In genomic region chr10:5623081-5623748, GRCh38 we compare ENCODE assay signal across 8 cellular contexts. TPM values are rescaled to one million over a fixed set of nuclear protein-coding genes. Genes with fewer than 3 reads are reported as not detected.
DNase-seq lines count a peak whose midpoint lies in the region; ATAC-seq and TF ChIP-seq lines count a peak whose summit lies in the region.

No MANE protein-coding gene starts in this region.

- no peaks in the 10 kb centered on the region for H3K27me3 ChIP-seq in right atrium auricular region

- peaks cover 0 to 19% of the 10 kb centered on the region in 2 donors for H3K4me1 ChIP-seq in right atrium auricular region

- H3K9me3 Mint-ChIP-seq in T-helper 2 cell treated with Interferon-gamma antibody and Interleukin-4, amounts not matched to agents 5 μg/mL and 100 μg/mL, for 36 hours = no peaks in the 10 kb centered on the region

- DNase-seq in NCI-H1417 (lab: John Stamatoyannopoulos, UW) (peak; percentile 45 to 80 (median 71)), NCI-H1417 treated with DMSO at 0.1 percent for 48 hours (lab: John Stamatoyannopoulos, UW) (no peak), NCI-H1092 (lab: John Stamatoyannopoulos, UW) (peak; percentile 48), amygdala (lab: John Stamatoyannopoulos, UW) (peak in 53 of 56 donors; percentile 8 to 81 (median 47)), right atrium auricular region (ENCODE audit: low spot score) (peak; percentile 81), retinal pigment epithelial cell (ENCODE audit: low read depth) (no peak)
- DNase-seq in T-helper 2 cell treated with Interferon-gamma antibody and Interleukin-4, amounts not matched to agents 5 μg/mL and 100 μg/mL, for 36 hours (ENCODE audit: low spot score) = peak; percentile 74

- TF ChIP-seq CTCF in right atrium auricular region (IDR thresholded peaks at IDR 0.05) (peak; percentile 69 to 95), retinal pigment epithelial cell (conservative IDR thresholded peaks at IDR 0.05; ENCODE audit: low read depth, low read length) (peak; percentile 87)

- H3K4me1 Mint-ChIP-seq in T-helper 2 cell treated with Interferon-gamma antibody and Interleukin-4, amounts not matched to agents 5 μg/mL and 100 μg/mL, for 36 hours (ENCODE audit: low read depth) = peaks cover 2% of the 10 kb centered on the region

- H3K27ac Mint-ChIP-seq in T-helper 2 cell treated with Interferon-gamma antibody and Interleukin-4, amounts not matched to agents 5 μg/mL and 100 μg/mL, for 36 hours = no peak overlapping the region

- H3K36me3 Mint-ChIP-seq in T-helper 2 cell treated with Interferon-gamma antibody and Interleukin-4, amounts not matched to agents 5 μg/mL and 100 μg/mL, for 36 hours (ENCODE audit: low read depth) = no peaks in the 10 kb centered on the region

- no peaks in the 10 kb centered on the region for H3K9me3 ChIP-seq in right atrium auricular region

- ATAC-seq in HG02610 (IDR thresholded peaks at IDR 0.05; ENCODE audit: unreplicated experiment) = peak; percentile 87

- H3K27ac ChIP-seq in right atrium auricular region = no peak overlapping the region

- H3K4me3 ChIP-seq in right atrium auricular region = no peak overlapping the region
- no peak overlapping the region for H3K4me3 ChIP-seq in retinal pigment epithelial cell (ENCODE audit: low read length)

- no peaks in the 10 kb centered on the region for H3K36me3 ChIP-seq in right atrium auricular region

- H3K4me3 Mint-ChIP-seq in T-helper 2 cell treated with Interferon-gamma antibody and Interleukin-4, amounts not matched to agents 5 μg/mL and 100 μg/mL, for 36 hours = no peak overlapping the region

- peaks cover 2% of the 10 kb centered on the region for H3K27me3 Mint-ChIP-seq in T-helper 2 cell treated with Interferon-gamma antibody and Interleukin-4, amounts not matched to agents 5 μg/mL and 100 μg/mL, for 36 hours (ENCODE audit: low read depth)

RNA-seq across cellular contexts. Expression of gene ASB13, which starts 43.2 kb away (rescaled TPM):
- 10 to 100 TPM; 10.5 to 14.3 TPM for total RNA-seq in right atrium auricular region

Comparison
In these comparisons a context has a peak if more than half of its experiments do, and no peak if none do; other contexts are left out.
1. DNase-seq: peak in NCI-H1417 (3 of 3), NCI-H1092 (single experiment), T-helper 2 cell treated with Interferon-gamma antibody and Interleukin-4, amounts not matched to agents 5 μg/mL and 100 μg/mL, for 36 hours (single experiment), amygdala (53 of 56) and right atrium auricular region (single experiment); none in NCI-H1417 treated with DMSO at 0.1 percent for 48 hours (single experiment) and retinal pigment epithelial cell (single experiment).